In genomic region chr1:149783878-149784277, GRCh38 we compare ENCODE assay signal across 4 cellular contexts. TPM values are rescaled to one million over a fixed set of nuclear protein-coding genes. Genes with fewer than 3 reads are reported as not detected.
"Had no signal": no experiment of that assay in that cellular context is flagged by ENCODE, and none has a peak within 500 bp of the region (broad histone marks: within the 10 kb centered on the region; RNA-seq: fewer than 3 reads in every experiment).

No MANE protein-coding gene starts in this region.

RNA-seq across cellular contexts. Expression of gene FCGR1A, which starts 1.4 kb away (rescaled TPM):
- total RNA-seq: HepG2, HT-29, HT1080, IMR-90 had no signal
- polyA plus RNA-seq: HepG2, IMR-90 had no signal
